ENCODE assay signal across 19 cellular contexts in genomic region chr5:107593009-107593408, GRCh38.
DNase-seq lines count a peak whose midpoint lies in the region; ATAC-seq, FAIRE-seq and TF ChIP-seq lines count a peak whose summit lies in the region.
"Had no signal": no experiment of that assay in that cellular context is flagged by ENCODE, and none has a peak within 500 bp of the region (broad histone marks: within the 10 kb centered on the region; RNA-seq: fewer than 3 reads in every experiment).

No MANE protein-coding gene starts in this region.

- 0 out of 2 replicates have a peak, but pooled peaks cover 4% of the 10 kb centered on the region for H3K4me1 ChIP-seq in DND-41 (ENCODE audit: insufficient read depth, low read length)
- peaks cover 0 to 12% (median 8%) of the 10 kb centered on the region in 4 experiments; a peak in 5 of 7 replicates for H3K4me1 ChIP-seq in H1 (replicated peaks in 1 of 4; ENCODE audit: control insufficient read depth in 3 of 4, insufficient read depth in 4 of 4, low read length in 3 of 4)

- no peak overlapping the region for H2AK5ac ChIP-seq in H1 (ENCODE audit: low read depth, low read length)

- no peak overlapping the region for H2BK15ac ChIP-seq in H1 (ENCODE audit: low read length)

- no peak overlapping the region for H3K56ac ChIP-seq in H1 (replicated peaks; ENCODE audit: insufficient read length, low read depth, low read length)

- no peak overlapping the region for H3K4ac ChIP-seq in H1 (replicated peaks; ENCODE audit: insufficient read length, low read depth, low read length)

- H3K14ac ChIP-seq in H1 (ENCODE audit: insufficient read length): no peak overlapping the region

- CTCF ChIA-PET in H1 (lab: Charles Lee; ENCODE audit: partially characterized antibody): interaction anchor here (0.9 to 2.4 kb wide), 4 partner anchors 8 to 21 kb away, joined by 4 to 8 read pairs (median 4); no protein-coding TSS in a partner anchor

- no peaks in the 10 kb centered on the region for H3K23me2 ChIP-seq in H1 (ENCODE audit: low read depth, low read length)

- TF ChIP-seq CTCF in DND-41 (IDR thresholded peaks at IDR 0.05; ENCODE audit: borderline replicate concordance, extremely low read depth, low read length, poor library complexity, severe bottlenecking) (no peak), H1 (IDR thresholded peaks at IDR 0.05; ENCODE audit: control extremely low read depth in 1 of 3, insufficient read depth in 1 of 3, low read depth in 1 of 3, low read length in 3 of 3) (no peak), omental fat pad (IDR thresholded peaks at IDR 0.05) (no peak)

- H4K20me1 ChIP-seq in DND-41 (ENCODE audit: insufficient read depth, low read length): no peaks in the 10 kb centered on the region
- H4K20me1 ChIP-seq in H1 (replicated peaks in 1 of 2; ENCODE audit: control insufficient read depth in 1 of 2, insufficient read depth in 2 of 2, low read length in 2 of 2): peaks cover 0 to 2% of the 10 kb centered on the region in 2 experiments

- H2BK20ac ChIP-seq in H1 (ENCODE audit: low read length): 0 out of 2 replicates have a peak overlapping the region, but pooled peaks have one; percentile 3

- no peak overlapping the region for H2AFZ ChIP-seq in DND-41 (ENCODE audit: low read depth, low read length)
- no peak overlapping the region for H2AFZ ChIP-seq in H1 (ENCODE audit: low read length)

- H4K5ac ChIP-seq in H1 (ENCODE audit: insufficient read length, low read depth, low read length): no peak overlapping the region

- no peak overlapping the region for H3K23ac ChIP-seq in H1 (ENCODE audit: insufficient read length)

- H4K8ac ChIP-seq in H1 (ENCODE audit: extremely low read depth, insufficient read depth, low read length): no peak overlapping the region

- H2BK120ac ChIP-seq in H1 (replicated peaks; ENCODE audit: low read depth, low read length): no peak overlapping the region

- no peak for TF ChIP-seq RAD21 in H1 (IDR thresholded peaks at IDR 0.05 in 1 of 2, conservative IDR thresholded peaks at IDR 0.05 in 1 of 2; ENCODE audit: low read depth in 2 of 2, low read length in 2 of 2)

- H2BK5ac ChIP-seq in H1 (ENCODE audit: low read depth, low read length): no peak overlapping the region

- H3K9me3 ChIP-seq in DND-41 (ENCODE audit: insufficient read depth, low read length, severe bottlenecking): no peaks in the 10 kb centered on the region
- H3K9me3 ChIP-seq in H1 (ENCODE audit: insufficient read depth in 2 of 2, low read depth in 1 of 2, low read length in 1 of 2): no peaks in the 10 kb centered on the region
- H3K9me3 ChIP-seq: suprapubic skin had no signal

- H3K79me2 ChIP-seq in DND-41 (ENCODE audit: insufficient read depth, low read length) (no peaks in the 10 kb centered on the region), H1 (ENCODE audit: control insufficient read depth in 1 of 2, insufficient read depth in 2 of 2, low read length in 2 of 2) (0 out of 4 replicates have a peak, but pooled peaks cover 0 to 3% of the 10 kb centered on the region in 2 experiments)

- H4K91ac ChIP-seq in H1 (replicated peaks; ENCODE audit: insufficient read length, low read length): no peak overlapping the region

- no peaks in the 10 kb centered on the region for H3K79me1 ChIP-seq in H1 (ENCODE audit: low read depth, low read length)

- no peak for FAIRE-seq in H1 (lab: Jason Lieb, UNC)
- FAIRE-seq: GM12892 had no signal

- H3K9ac ChIP-seq in DND-41 (ENCODE audit: low read depth, low read length) (no peak overlapping the region), H1 (replicated peaks in 1 of 4; ENCODE audit: extremely low read depth in 1 of 4, low read depth in 3 of 4, low read length in 3 of 4) (no peak overlapping the region)

- 85% methylated on average over 3 of the region's 3 CpGs; no CpG with 5 or more reads in 1 of the 2 experiments for WGBS in H1 (ENCODE audit: extremely low coverage in 1 of 2, insufficient coverage in 1 of 2, insufficient read length in 1 of 2, insufficient replicate concordance in 2 of 2, low coverage in 1 of 2, low lambda C conversion rate in 2 of 2, missing lambda C conversion rate in 1 of 2), 2 experiments

- no peak for TF ChIP-seq EP300 in H1 (IDR thresholded peaks at IDR 0.05; ENCODE audit: borderline replicate concordance in 1 of 2, low read depth in 2 of 2, low read length in 2 of 2)

- H3K27ac ChIP-seq in DND-41 (ENCODE audit: low read length) (no peak overlapping the region), H1 (ENCODE audit: low read depth, low read length) (no peak overlapping the region)

- H3K4me2 ChIP-seq in DND-41 (ENCODE audit: insufficient read depth, low read length) (no peak overlapping the region), H1 (ENCODE audit: insufficient read depth in 1 of 2, low read depth in 2 of 2, low read length in 2 of 2) (no peak overlapping the region)

- peak; percentile 62; the same call in 1 of the 3 replicates for ATAC-seq in DND-41 (ENCODE audit: insufficient read depth, low read depth)
- peak; percentile 39 for ATAC-seq in omental fat pad (ENCODE audit: low FRiP score)
- ATAC-seq in GM19452 (IDR thresholded peaks at IDR 0.05; ENCODE audit: unreplicated experiment): no peak
- ATAC-seq: activated CD4-positive, CD25-positive, alpha-beta regulatory T cell treated with anti-CD3 and anti-CD28 coated beads, Interleukin-2, amount 50 U/mL, for 24 hours; sciatic nerve had no signal

- no peak for TF ChIP-seq POLR2A in H1 (IDR thresholded peaks at IDR 0.05; ENCODE audit: control extremely low read depth in 1 of 2, low read depth in 2 of 2, low read length in 2 of 2)

- no peak overlapping the region for H3K4me3 ChIP-seq in DND-41 (ENCODE audit: low read depth in 1 of 2, low read length in 2 of 2)
- H3K4me3 ChIP-seq in H1 (ENCODE audit: extremely low read depth in 1 of 4, insufficient read depth in 2 of 4, low read depth in 3 of 4, low read length in 4 of 4): no peak overlapping the region
- H3K4me3 ChIP-seq: suprapubic skin had no signal

- DNase-seq in DND-41: no peak
- peak; percentile 49 to 90 for DNase-seq in NCI-H524 (lab: John Stamatoyannopoulos, UW)
- DNase-seq in H1 (ENCODE audit: low read depth in 1 of 2, low spot score in 2 of 2): no peak
- no peak for DNase-seq in omental fat pad (ENCODE audit: low spot score)
- no peak for DNase-seq in NCI-H526 (lab: John Stamatoyannopoulos, UW)
- no peak for DNase-seq in amygdala (lab: John Stamatoyannopoulos, UW)
- no peak for DNase-seq in SIG-M5 (lab: John Stamatoyannopoulos, UW)
- DNase-seq: COR-L47; GDM1; GOT3; KBM-7; NCI-H1105 treated with DMSO at 0.1 percent for 48 hours; nucleus accumbens; stimulated activated CD4-positive, alpha-beta T cell treated with anti-CD3 and anti-CD28 coated beads, Interleukin-2, amount 100 ng/mL, for 24 hours had no signal

- H3K27me3 ChIP-seq in DND-41 (ENCODE audit: insufficient read depth, low read length, poor library complexity): no peaks in the 10 kb centered on the region
- H3K27me3 ChIP-seq in H1 (replicated peaks in 1 of 4; ENCODE audit: control insufficient read depth in 3 of 4, extremely low read depth in 1 of 4, insufficient read depth in 3 of 4, low read length in 3 of 4): no peaks in the 10 kb centered on the region
- H3K27me3 ChIP-seq: suprapubic skin had no signal

- no peaks in the 10 kb centered on the region for H3K36me3 ChIP-seq in DND-41 (ENCODE audit: insufficient read depth, low read length)
- H3K36me3 ChIP-seq in H1 (ENCODE audit: control insufficient read depth in 2 of 4, insufficient read depth in 4 of 4, low read length in 3 of 4): no peaks in the 10 kb centered on the region
- H3K36me3 ChIP-seq: suprapubic skin had no signal

- POLR2A ChIA-PET in H1 (lab: Charles Lee; ENCODE audit: partially characterized antibody): no interaction called here

- H3K18ac ChIP-seq in H1 (ENCODE audit: extremely low read depth, low read length): no peak overlapping the region

- H2BK12ac ChIP-seq in H1 (ENCODE audit: low read depth, low read length): no peak overlapping the region

TF ChIP-seq in H1, 55 proteins besides CTCF, POLR2A, EP300 and RAD21 (continues in another document):
- TF ChIP-seq RNF2 (IDR thresholded peaks at IDR 0.05; ENCODE audit: borderline replicate concordance, low read depth, low read length, missing control alignments, poor library complexity, severe bottlenecking) (no peak), EGR1 (IDR thresholded peaks at IDR 0.05; ENCODE audit: borderline replicate concordance, low read depth, low read length) (no peak), RBBP5 (IDR thresholded peaks at IDR 0.05; ENCODE audit: borderline replicate concordance, low read depth, low read length) (no peak), POU5F1 (IDR thresholded peaks at IDR 0.05; ENCODE audit: low read depth, low read length) (no peak), PHF8 (conservative IDR thresholded peaks at IDR 0.05; ENCODE audit: low read depth, low read length) (no peak)

Comparison
In these comparisons a context has a peak if more than half of its experiments do, and no peak if none do; other contexts are left out.
1. DNase-seq: peak in NCI-H524 (2 of 2); none in DND-41 (single experiment), H1 (0 of 2), omental fat pad (single experiment), NCI-H526 (0 of 2), amygdala (0 of 56) and SIG-M5 (single experiment).